In the genomic region with DNA sequence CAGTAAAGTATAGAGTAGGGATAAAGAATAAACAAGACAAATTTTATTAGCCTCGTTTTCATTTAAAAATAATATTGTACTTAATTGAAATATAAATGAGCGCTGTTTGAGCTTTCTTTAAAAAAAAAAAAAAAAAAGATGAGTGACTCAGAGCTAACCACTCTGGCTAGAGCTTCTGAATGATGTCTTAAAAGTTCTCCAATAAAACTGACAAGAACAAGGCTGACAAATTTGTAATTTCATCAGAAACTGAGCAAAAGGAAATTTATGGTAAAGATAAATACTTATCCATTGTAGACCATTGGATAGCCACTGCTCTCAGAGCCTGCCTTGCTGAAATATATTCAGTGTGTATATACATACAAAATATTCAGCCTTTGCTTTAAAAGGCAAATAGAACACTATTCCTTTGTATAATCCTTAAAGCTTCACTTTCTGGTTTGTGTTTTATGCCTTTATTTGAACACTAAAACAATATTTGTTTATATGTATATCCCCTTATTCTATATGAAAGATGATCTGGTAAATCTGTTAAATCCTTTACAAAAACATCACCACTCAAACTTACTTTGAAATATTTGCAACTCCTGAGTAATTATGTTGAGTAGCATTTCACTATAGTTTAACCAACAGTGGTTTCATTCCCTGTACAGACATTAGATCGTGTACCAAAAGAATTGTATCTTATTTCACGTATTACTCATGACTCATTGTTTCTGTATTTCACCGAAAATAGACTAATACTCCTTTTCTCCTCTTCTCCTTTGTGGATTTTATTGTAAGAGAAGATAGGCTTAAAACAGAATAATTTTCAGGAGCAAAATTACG, we compare ENCODE assay signal across 12 cellular contexts.
DNase-seq lines count a peak whose midpoint lies in the region; ATAC-seq, FAIRE-seq and TF ChIP-seq lines count a peak whose summit lies in the region.
"Had no signal": no experiment of that assay in that cellular context is flagged by ENCODE, and none has a peak within 500 bp of the region (broad histone marks: within the 10 kb centered on the region; RNA-seq: fewer than 3 reads in every experiment).

No MANE protein-coding gene starts in this region.

- no peak overlapping the region for H2BK5ac ChIP-seq in mesendoderm (ENCODE audit: low read length)

- no peaks in the 10 kb centered on the region for H3K27me3 ChIP-seq in Karpas-422 (ENCODE audit: low read length)
- no peaks in the 10 kb centered on the region for H3K27me3 ChIP-seq in bronchial epithelial cell (ENCODE audit: control insufficient read depth, insufficient read depth, low read length)
- no peaks in the 10 kb centered on the region for H3K27me3 ChIP-seq in mesendoderm (ENCODE audit: insufficient read depth, low read length, poor library complexity)

- no peaks in the 10 kb centered on the region for H4K20me1 ChIP-seq in Karpas-422 (ENCODE audit: insufficient read depth, low read depth, low read length)

- H4K8ac ChIP-seq in mesendoderm (ENCODE audit: low read depth, low read length) = no peak overlapping the region

- H3K4me3 ChIP-seq in Karpas-422 (ENCODE audit: low read length) (no peak overlapping the region), bronchial epithelial cell (ENCODE audit: low read depth, low read length) (no peak overlapping the region), mesendoderm (ENCODE audit: low read length) (no peak overlapping the region)
- H3K4me3 ChIP-seq: HAP-1 had no signal

- FAIRE-seq in bronchial epithelial cell (lab: Jason Lieb, UNC) = no peak

- peaks cover 16% of the 10 kb centered on the region for H3K4me1 ChIP-seq in Karpas-422 (ENCODE audit: low read length)
- H3K4me1 ChIP-seq in mesendoderm (ENCODE audit: control insufficient read depth, low read depth, low read length) = peaks cover 4% of the 10 kb centered on the region

- H3K4me2 ChIP-seq in Karpas-422 (ENCODE audit: low read depth, low read length, poor library complexity, severe bottlenecking) (peak overlapping the region; percentile 31), mesendoderm (ENCODE audit: low read length) (no peak overlapping the region)

- no peak overlapping the region for H3K23ac ChIP-seq in mesendoderm (ENCODE audit: low read length)

- no peak overlapping the region for H3K56ac ChIP-seq in mesendoderm (ENCODE audit: low read length)

- H2AK5ac ChIP-seq in mesendoderm (ENCODE audit: low read length) = no peak overlapping the region

- H3K79me2 ChIP-seq in Karpas-422 (ENCODE audit: low read length) (peaks cover 10% of the 10 kb centered on the region; the same call in 1 of the 2 replicates), mesendoderm (ENCODE audit: control insufficient read depth, insufficient read depth, low read length) (no peaks in the 10 kb centered on the region)

- H4K5ac ChIP-seq in mesendoderm (ENCODE audit: low read length) = no peak overlapping the region

- H2BK120ac ChIP-seq in mesendoderm (ENCODE audit: low read depth, low read length) = no peak overlapping the region

- no CpG with 5 or more reads among the region's 6 CpGs for WGBS in mesendoderm (ENCODE audit: extremely low coverage, insufficient coverage, low lambda C conversion rate)

- no peaks in the 10 kb centered on the region for H3K79me1 ChIP-seq in mesendoderm (ENCODE audit: low read length)

- DNase-seq in AG08395 (ENCODE audit: low spot score) (peak; percentile 41), Karpas-422 (no peak), bronchial epithelial cell (ENCODE audit: low read depth) (peak; percentile 68), mesendoderm (no peak)
- no peak for DNase-seq in activated CD4-positive, CD25-positive, alpha-beta regulatory T cell (lab: John Stamatoyannopoulos, UW)
- DNase-seq: C1 segment of cervical spinal cord; stimulated activated CD4-positive, alpha-beta T cell treated with anti-CD3 and anti-CD28 coated beads, Interleukin-2, amount 100 ng/mL, for 48 hours had no signal

- H3K9me2 ChIP-seq in Karpas-422 (replicated peaks; ENCODE audit: insufficient read depth, low read length) = no peaks in the 10 kb centered on the region

- no peaks in the 10 kb centered on the region for H3K36me3 ChIP-seq in Karpas-422 (ENCODE audit: insufficient read depth, low read length)
- H3K36me3 ChIP-seq in bronchial epithelial cell (ENCODE audit: control insufficient read depth, insufficient read depth, low read length) = no peaks in the 10 kb centered on the region
- no peaks in the 10 kb centered on the region for H3K36me3 ChIP-seq in mesendoderm (ENCODE audit: control insufficient read depth, insufficient read depth, low read length)
- H3K36me3 ChIP-seq: HAP-1 had no signal

- 0 out of 2 replicates have a peak overlapping the region, but pooled peaks have one; percentile 44 for H2AFZ ChIP-seq in Karpas-422 (ENCODE audit: low read length)

- no peak overlapping the region for H3K4ac ChIP-seq in mesendoderm (ENCODE audit: low read depth, low read length)

- H3K9ac ChIP-seq in Karpas-422 (ENCODE audit: low read length) = no peak overlapping the region
- no peak overlapping the region for H3K9ac ChIP-seq in mesendoderm (ENCODE audit: low read length)

- TF ChIP-seq CTCF in bronchial epithelial cell (IDR thresholded peaks at IDR 0.05; ENCODE audit: insufficient read depth, low read length, severe bottlenecking) = no peak

- ATAC-seq in HG02981 (IDR thresholded peaks at IDR 0.05; ENCODE audit: unreplicated experiment) = no peak
- ATAC-seq in HG03139 (IDR thresholded peaks at IDR 0.05; ENCODE audit: unreplicated experiment) = no peak
- no peak for ATAC-seq in GM18498 (IDR thresholded peaks at IDR 0.05; ENCODE audit: unreplicated experiment)

- no peak overlapping the region for H2BK15ac ChIP-seq in mesendoderm (replicated peaks; ENCODE audit: low read depth)

- no peaks in the 10 kb centered on the region for H3K9me3 ChIP-seq in Karpas-422 (ENCODE audit: low read length)
- H3K9me3 ChIP-seq: HAP-1 had no signal

- no peak overlapping the region for H3K27ac ChIP-seq in Karpas-422 (ENCODE audit: low read length)
- peak overlapping the region; percentile 51 for H3K27ac ChIP-seq in mesendoderm (ENCODE audit: low read depth, low read length)
- H3K27ac ChIP-seq: HL-60 had no signal

- H3K18ac ChIP-seq in mesendoderm (ENCODE audit: low read length) = no peak overlapping the region

Comparison
In these comparisons a context has a peak if more than half of its experiments do, and no peak if none do; other contexts are left out.
1. DNase-seq: peak in AG08395 (single experiment) and bronchial epithelial cell (single experiment); none in Karpas-422 (single experiment), mesendoderm (single experiment) and activated CD4-positive, CD25-positive, alpha-beta regulatory T cell (0 of 4).